ENCODE assay signal across 1 cellular context in genomic region chr7:158858592-158859503, GRCh38.
TF ChIP-seq lines count a peak whose summit lies in the region.

No MANE protein-coding gene starts in this region.

TF ChIP-seq in K562, 482 proteins besides CTCF, POLR2A, EP300 and RAD21 (continued from another document and continues in another):
- no peak for TF ChIP-seq E2F8 (IDR thresholded peaks at IDR 0.05; ENCODE audit: low read depth, partially characterized antibody)
- no peak for TF ChIP-seq PATZ1 (CRISPR knock-in tag; IDR thresholded peaks at IDR 0.05; ENCODE audit: borderline replicate concordance)
- TF ChIP-seq CREB3 (tag; conservative IDR thresholded peaks at IDR 0.05; ENCODE audit: low read depth), result no peak
- no peak for TF ChIP-seq CEBPB (tag; IDR thresholded peaks at IDR 0.05)
- no peak for TF ChIP-seq ZBTB34 (CRISPR knock-in tag; IDR thresholded peaks at IDR 0.05)
- TF ChIP-seq RBBP5 (IDR thresholded peaks at IDR 0.05; ENCODE audit: borderline replicate concordance, insufficient read depth, low read length, poor library complexity, severe bottlenecking), result no peak
- TF ChIP-seq PREB (CRISPR knock-in tag; IDR thresholded peaks at IDR 0.05), result no peak
- 0 out of 2 replicates have a peak, but pooled peaks have one; percentile 16 for TF ChIP-seq GATAD2B (IDR thresholded peaks at IDR 0.05; ENCODE audit: borderline replicate concordance)
- peak; percentile 21 for TF ChIP-seq NEUROD1 (IDR thresholded peaks at IDR 0.05; ENCODE audit: borderline replicate concordance, low read depth, low read length, partially characterized antibody)
- TF ChIP-seq ZBTB9 (CRISPR knock-in tag; IDR thresholded peaks at IDR 0.05), result no peak
- TF ChIP-seq ZNF77 (CRISPR knock-in tag; IDR thresholded peaks at IDR 0.05), result no peak
- no peak for TF ChIP-seq SLC30A9 (CRISPR knock-in tag; IDR thresholded peaks at IDR 0.05)
- TF ChIP-seq RAD51 (IDR thresholded peaks at IDR 0.05; ENCODE audit: borderline replicate concordance, low read depth), result 0 out of 2 replicates have a peak, but pooled peaks have one; percentile 10
- no peak for TF ChIP-seq RBM15 (IDR thresholded peaks at IDR 0.05; ENCODE audit: insufficient read depth, low read length)
- no peak for TF ChIP-seq MTA2 (IDR thresholded peaks at IDR 0.05; ENCODE audit: low read depth)
- TF ChIP-seq NFIC (IDR thresholded peaks at IDR 0.05), result peak; percentile 18; the same call in 1 of the 2 replicates
- TF ChIP-seq ZNF274 (IDR thresholded peaks at IDR 0.05; ENCODE audit: borderline replicate concordance, low read depth, low read length), result no peak
- peak; percentile 42; the same call in 1 of the 2 replicates for TF ChIP-seq ATF4 (CRISPR knock-in tag; IDR thresholded peaks at IDR 0.05)
- peak; percentile 62; the same call in 1 of the 2 replicates for TF ChIP-seq POLR2AphosphoS5 (IDR thresholded peaks at IDR 0.05; ENCODE audit: control insufficient read depth, insufficient read depth, low read depth, low read length)
- 0 out of 2 replicates have a peak, but pooled peaks have one; percentile 67 for TF ChIP-seq CGGBP1 (CRISPR knock-in tag; IDR thresholded peaks at IDR 0.05)
- TF ChIP-seq ZNF165 (CRISPR knock-in tag; IDR thresholded peaks at IDR 0.05; ENCODE audit: borderline replicate concordance), result no peak
- no peak for TF ChIP-seq TAF7 (tag; IDR thresholded peaks at IDR 0.05)
- TF ChIP-seq PML (IDR thresholded peaks at IDR 0.05; ENCODE audit: low read length), result 0 out of 2 replicates have a peak, but pooled peaks have one; percentile 4
- TF ChIP-seq SMC3 (conservative IDR thresholded peaks at IDR 0.05; ENCODE audit: insufficient read depth, low read depth, low read length), result no peak
- TF ChIP-seq E2F4 (CRISPR knock-in tag; IDR thresholded peaks at IDR 0.05; ENCODE audit: low read depth), result no peak
- peak; percentile 47; the same call in 1 of the 2 replicates for TF ChIP-seq SMARCA4 (IDR thresholded peaks at IDR 0.05)
- TF ChIP-seq EHMT2 (IDR thresholded peaks at IDR 0.05), result 0 out of 2 replicates have a peak, but pooled peaks have one; percentile 31
- no peak for TF ChIP-seq NFE2L1 (tag; IDR thresholded peaks at IDR 0.05; ENCODE audit: borderline replicate concordance, low read depth)
- peak; percentile 12; the same call in 1 of the 2 replicates for TF ChIP-seq NKRF (IDR thresholded peaks at IDR 0.05; ENCODE audit: borderline replicate concordance)
- TF ChIP-seq ZNF592 (IDR thresholded peaks at IDR 0.05), result peak; percentile 50; the same call in 1 of the 2 replicates
- peak; percentile 72 for TF ChIP-seq KDM5B (IDR thresholded peaks at IDR 0.05; ENCODE audit: insufficient replicate concordance, low read depth, low read length)
- no peak for TF ChIP-seq NFYB (IDR thresholded peaks at IDR 0.05; ENCODE audit: extremely low read depth, insufficient read length)
- no peak for TF ChIP-seq FOXM1 (IDR thresholded peaks at IDR 0.05; ENCODE audit: low read depth)
- no peak for TF ChIP-seq FOXM1 (CRISPR knock-in tag; IDR thresholded peaks at IDR 0.05; ENCODE audit: low read depth)
- no peak for TF ChIP-seq LARP7 (IDR thresholded peaks at IDR 0.05)
- no peak for TF ChIP-seq NCOA2 (IDR thresholded peaks at IDR 0.05; ENCODE audit: partially characterized antibody in 2 of 2)
- peak; percentile 70 for TF ChIP-seq NFRKB (IDR thresholded peaks at IDR 0.05; ENCODE audit: low read depth)
- no peak for TF ChIP-seq RBM34 (IDR thresholded peaks at IDR 0.05; ENCODE audit: borderline replicate concordance, insufficient read depth, low read length)
- no peak for TF ChIP-seq MCM3 (IDR thresholded peaks at IDR 0.05)
- TF ChIP-seq HSF4 (CRISPR knock-in tag; IDR thresholded peaks at IDR 0.05; ENCODE audit: borderline replicate concordance), result no peak
- no peak for TF ChIP-seq HLTF (IDR thresholded peaks at IDR 0.05)
- no peak for TF ChIP-seq ZNF282 (CRISPR knock-in tag; IDR thresholded peaks at IDR 0.05)
- TF ChIP-seq ZNF175 (CRISPR knock-in tag; IDR thresholded peaks at IDR 0.05; ENCODE audit: low read depth), result peak; percentile 16; the same call in 1 of the 2 replicates
